In genomic region chr1:183942933-183943693, GRCh38 we compare ENCODE assay signal across 9 cellular contexts.
A peak's percentile ranks its signal among the peaks of the same experiment; 100 is the strongest.
DNase-seq lines count a peak whose midpoint lies in the region; ATAC-seq and TF ChIP-seq lines count a peak whose summit lies in the region.
"Had no signal": no experiment of that assay in that cellular context is flagged by ENCODE, and none has a peak within 500 bp of the region (broad histone marks: within the 10 kb centered on the region; RNA-seq: fewer than 3 reads in every experiment).

No MANE protein-coding gene starts in this region.

- H3K9me3 Mint-ChIP-seq in HFFc6: no peaks in the 10 kb centered on the region
- no peaks in the 10 kb centered on the region for H3K9me3 Mint-ChIP-seq in WTC11
- H3K9me3 Mint-ChIP-seq in CD14-positive monocyte: peaks cover 0 to 4% (median 0%) of the 10 kb centered on the region in 7 donors
- H3K9me3 Mint-ChIP-seq: IgD-negative memory B cell had no signal

- CTCF ChIA-PET in WTC11 (lab: Charles Lee): interaction anchor here (1.3 kb wide), 1 partner anchor 721 kb away, joined by 4 read pairs; no protein-coding TSS in a partner anchor

- H3K4me3 Mint-ChIP-seq in HFFc6: no peak overlapping the region
- H3K4me3 Mint-ChIP-seq in WTC11: no peak overlapping the region
- no peak overlapping the region for H3K4me3 Mint-ChIP-seq in CD14-positive monocyte
- H3K4me3 Mint-ChIP-seq: IgD-negative memory B cell had no signal

- POLR2A ChIA-PET in WTC11 (lab: Charles Lee): no interaction called here

- H3K9me3 ChIP-seq in testis: no peaks in the 10 kb centered on the region

- 77 to 80% methylated on average over 3 to 5 of the region's 5 CpGs for WGBS in testis, 2 donors

- DNase-seq in DMS79 treated with DMSO at 0.1 percent for 48 hours (lab: John Stamatoyannopoulos, UW) (peak; percentile 93), HFFc6 (peak; percentile 6), NCI-H510A treated with DMSO at 0.1 percent for 48 hours (lab: John Stamatoyannopoulos, UW) (peak; percentile 27), caudate nucleus (lab: John Stamatoyannopoulos, UW) (no peak), renal cortical epithelial cell (ENCODE audit: low read depth) (peak; percentile 83), WTC11 (ENCODE audit: low spot score) (no peak), testis (no peak), CD14-positive monocyte (ENCODE audit: low spot score) (no peak)

- H3K27ac Mint-ChIP-seq in HFFc6 (peak overlapping the region; percentile 29; the same call in 1 of the 2 replicates), WTC11 (no peak overlapping the region), CD14-positive monocyte (peak overlapping the region in 2 of 7 donors; percentile 11 to 37)
- H3K27ac Mint-ChIP-seq: IgD-negative memory B cell had no signal

- intact Hi-C loops in testis (cut with DNase I; ENCODE audit: low total_unique reads): no loop called here
- intact Hi-C loops in CD14-positive monocyte (cut with micrococcal nuclease): no loop called here

- H3K4me1 Mint-ChIP-seq in HFFc6 (ENCODE audit: low read depth): peaks cover 20% of the 10 kb centered on the region
- H3K4me1 Mint-ChIP-seq in WTC11: peaks cover 22% of the 10 kb centered on the region
- peaks cover 5% of the 10 kb centered on the region for H3K4me1 Mint-ChIP-seq in CD14-positive monocyte

- H3K27ac ChIP-seq in caudate nucleus (ENCODE audit: low read depth, low read length) (peak overlapping the region; percentile 73), testis (no peak overlapping the region)

- no peak for ATAC-seq in WTC11

- TF ChIP-seq CTCF in HFFc6 (IDR thresholded peaks at IDR 0.05) (no peak), WTC11 (IDR thresholded peaks at IDR 0.05) (no peak), testis (IDR thresholded peaks at IDR 0.05) (no peak), CD14-positive monocyte (IDR thresholded peaks at IDR 0.05) (no peak)

- H3K4me3 ChIP-seq in testis: no peak overlapping the region

- H3K27me3 Mint-ChIP-seq in HFFc6 (ENCODE audit: insufficient read depth) (peaks cover 4% of the 10 kb centered on the region; the same call in 1 of the 2 replicates), WTC11 (ENCODE audit: low read depth) (peaks cover 67% of the 10 kb centered on the region), CD14-positive monocyte (ENCODE audit: low read depth in 3 of 3) (peaks cover 0 to 3% (median 1%) of the 10 kb centered on the region in 3 donors)

- no peaks in the 10 kb centered on the region for H3K36me3 ChIP-seq in testis (ENCODE audit: low read depth, missing control alignments)

- H3K4me1 ChIP-seq in testis: no peaks in the 10 kb centered on the region

- no peaks in the 10 kb centered on the region for H3K27me3 ChIP-seq in testis

- no peak for TF ChIP-seq POLR2A in testis (IDR thresholded peaks at IDR 0.05)

- H3K36me3 Mint-ChIP-seq in HFFc6 (ENCODE audit: low read depth) (peaks cover 10% of the 10 kb centered on the region), WTC11 (no peaks in the 10 kb centered on the region), CD14-positive monocyte (no peaks in the 10 kb centered on the region)
- H3K36me3 Mint-ChIP-seq: IgD-negative memory B cell had no signal

TF ChIP-seq in WTC11, 78 proteins besides CTCF, POLR2A, EP300 and RAD21:
- TF ChIP-seq CDX4 (CRISPR knock-in tag; IDR thresholded peaks at IDR 0.05; ENCODE audit: borderline replicate concordance) (no peak), OVOL2 (CRISPR knock-in tag; IDR thresholded peaks at IDR 0.05; ENCODE audit: borderline replicate concordance) (no peak), RELA (CRISPR knock-in tag; IDR thresholded peaks at IDR 0.05; ENCODE audit: borderline replicate concordance) (no peak), ZNF532 (CRISPR knock-in tag; IDR thresholded peaks at IDR 0.05; ENCODE audit: borderline replicate concordance) (no peak), ZNF512 (CRISPR knock-in tag; IDR thresholded peaks at IDR 0.05; ENCODE audit: borderline replicate concordance) (no peak), CBFB (CRISPR knock-in tag; IDR thresholded peaks at IDR 0.05; ENCODE audit: low read depth) (no peak), AR (CRISPR knock-in tag; IDR thresholded peaks at IDR 0.05) (no peak), E2F5 (CRISPR knock-in tag; IDR thresholded peaks at IDR 0.05) (no peak)

Comparison
In these comparisons a context has a peak if more than half of its experiments do, and no peak if none do; other contexts are left out.
1. DNase-seq: peak in DMS79 treated with DMSO at 0.1 percent for 48 hours (single experiment), HFFc6 (single experiment), NCI-H510A treated with DMSO at 0.1 percent for 48 hours (single experiment) and renal cortical epithelial cell (single experiment); none in caudate nucleus (0 of 61), WTC11 (single experiment), testis (single experiment) and CD14-positive monocyte (single experiment).